ENCODE assay signal across 1 cellular context in the genomic region with DNA sequence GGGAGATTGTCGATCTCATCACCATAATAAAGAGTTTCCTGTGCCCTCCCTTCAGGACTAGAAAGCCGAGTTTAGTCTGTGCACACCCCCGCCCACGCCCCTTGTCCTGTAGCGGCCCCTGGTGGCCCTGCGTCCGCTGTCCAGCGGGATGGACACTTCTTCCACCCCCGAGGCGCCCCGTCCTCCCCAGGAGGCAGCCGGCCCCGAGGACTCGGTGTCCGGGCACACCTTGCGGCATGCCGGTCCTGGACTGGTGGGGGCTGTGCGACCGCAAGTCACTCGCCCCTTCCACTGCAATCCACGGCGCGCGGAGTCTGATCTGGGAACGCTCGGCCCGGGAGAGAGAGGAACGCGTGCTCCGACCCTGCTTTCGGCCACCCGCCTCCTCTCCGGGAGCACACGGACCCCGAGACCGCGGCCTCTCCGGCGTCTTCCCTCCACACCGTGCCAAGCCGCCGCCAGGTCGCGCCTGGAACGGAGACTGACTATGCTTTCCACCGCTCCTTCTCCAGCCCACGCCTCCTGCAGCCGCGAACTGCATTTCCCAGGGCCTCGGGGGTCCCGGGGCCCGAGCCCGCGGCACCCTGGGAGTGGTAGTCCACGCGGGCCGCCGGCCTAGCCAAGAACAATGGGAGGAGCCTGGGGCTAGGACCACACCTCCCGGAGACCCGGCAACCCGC.
TF ChIP-seq lines count a peak whose summit lies in the region.

No MANE protein-coding gene starts in this region.

TF ChIP-seq in K562, 482 proteins besides CTCF, POLR2A, EP300 and RAD21 (continued from another document and continues in another):
- TF ChIP-seq, protein P1, sequence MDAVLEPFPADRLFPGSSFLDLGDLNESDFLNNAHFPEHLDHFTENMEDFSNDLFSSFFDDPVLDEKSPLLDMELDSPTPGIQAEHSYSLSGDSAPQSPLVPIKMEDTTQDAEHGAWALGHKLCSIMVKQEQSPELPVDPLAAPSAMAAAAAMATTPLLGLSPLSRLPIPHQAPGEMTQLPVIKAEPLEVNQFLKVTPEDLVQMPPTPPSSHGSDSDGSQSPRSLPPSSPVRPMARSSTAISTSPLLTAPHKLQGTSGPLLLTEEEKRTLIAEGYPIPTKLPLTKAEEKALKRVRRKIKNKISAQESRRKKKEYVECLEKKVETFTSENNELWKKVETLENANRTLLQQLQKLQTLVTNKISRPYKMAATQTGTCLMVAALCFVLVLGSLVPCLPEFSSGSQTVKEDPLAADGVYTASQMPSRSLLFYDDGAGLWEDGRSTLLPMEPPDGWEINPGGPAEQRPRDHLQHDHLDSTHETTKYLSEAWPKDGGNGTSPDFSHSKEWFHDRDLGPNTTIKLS (IDR thresholded peaks at IDR 0.05; ENCODE audit: borderline replicate concordance, low read depth): peak; percentile 95
- TF ChIP-seq MTA2 (IDR thresholded peaks at IDR 0.05; ENCODE audit: low read depth) (no peak), NBN (IDR thresholded peaks at IDR 0.05; ENCODE audit: low read depth) (0 out of 2 replicates have a peak, but pooled peaks have one; percentile 25), ZBTB17 (CRISPR knock-in tag; IDR thresholded peaks at IDR 0.05) (peak; percentile 2; the same call in 1 of the 2 replicates), MAFF (IDR thresholded peaks at IDR 0.05; ENCODE audit: low read length) (no peak), HNRNPUL1 (IDR thresholded peaks at IDR 0.05; ENCODE audit: low read length) (no peak), TCF7 (IDR thresholded peaks at IDR 0.05; ENCODE audit: borderline replicate concordance) (peak; percentile 13; the same call in 1 of the 2 replicates), L3MBTL2 (IDR thresholded peaks at IDR 0.05) (peak; percentile 23), FIP1L1 (IDR thresholded peaks at IDR 0.05; ENCODE audit: low read depth, low read length, poor library complexity, severe bottlenecking) (peak; percentile 54), SOX6 (IDR thresholded peaks at IDR 0.05) (peak; percentile 85), CBFA2T3 (IDR thresholded peaks at IDR 0.05) (no peak), KLF1 (tag; IDR thresholded peaks at IDR 0.05) (peak; percentile 17; the same call in 1 of the 2 replicates), PCBP1 (IDR thresholded peaks at IDR 0.05; ENCODE audit: low read depth, low read length, poor library complexity, severe bottlenecking) (peak; percentile 24), ZNF668 (CRISPR knock-in tag; IDR thresholded peaks at IDR 0.05) (peak; percentile 54; the same call in 1 of the 2 replicates), BCOR (IDR thresholded peaks at IDR 0.05) (0 out of 2 replicates have a peak, but pooled peaks have one; percentile 55), YY1 (IDR thresholded peaks at IDR 0.05; ENCODE audit: borderline replicate concordance in 1 of 3, control insufficient read depth in 1 of 3, extremely low read depth in 1 of 3, insufficient read depth in 3 of 3, insufficient read length in 1 of 3, insufficient replicate concordance in 2 of 3, low read depth in 1 of 3, low read length in 2 of 3) (peak in 2 of 3 experiments; percentile 59 to 63), ZNF347 (CRISPR knock-in tag; IDR thresholded peaks at IDR 0.05; ENCODE audit: low read depth) (no peak), ZNF644 (tag; IDR thresholded peaks at IDR 0.05; ENCODE audit: low read depth) (peak; percentile 93), ZNF384 (IDR thresholded peaks at IDR 0.05; ENCODE audit: low read depth, low read length) (no peak), KDM5B (IDR thresholded peaks at IDR 0.05; ENCODE audit: insufficient replicate concordance, low read depth, low read length) (peak; percentile 56), FOXJ2 (tag; IDR thresholded peaks at IDR 0.05) (peak; percentile 77)
- TF ChIP-seq, protein P2, sequence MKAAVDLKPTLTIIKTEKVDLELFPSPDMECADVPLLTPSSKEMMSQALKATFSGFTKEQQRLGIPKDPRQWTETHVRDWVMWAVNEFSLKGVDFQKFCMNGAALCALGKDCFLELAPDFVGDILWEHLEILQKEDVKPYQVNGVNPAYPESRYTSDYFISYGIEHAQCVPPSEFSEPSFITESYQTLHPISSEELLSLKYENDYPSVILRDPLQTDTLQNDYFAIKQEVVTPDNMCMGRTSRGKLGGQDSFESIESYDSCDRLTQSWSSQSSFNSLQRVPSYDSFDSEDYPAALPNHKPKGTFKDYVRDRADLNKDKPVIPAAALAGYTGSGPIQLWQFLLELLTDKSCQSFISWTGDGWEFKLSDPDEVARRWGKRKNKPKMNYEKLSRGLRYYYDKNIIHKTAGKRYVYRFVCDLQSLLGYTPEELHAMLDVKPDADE (conservative IDR thresholded peaks at IDR 0.05; ENCODE audit: control insufficient read depth, low read depth, low read length): peak; percentile 99
- TF ChIP-seq, protein P3, sequence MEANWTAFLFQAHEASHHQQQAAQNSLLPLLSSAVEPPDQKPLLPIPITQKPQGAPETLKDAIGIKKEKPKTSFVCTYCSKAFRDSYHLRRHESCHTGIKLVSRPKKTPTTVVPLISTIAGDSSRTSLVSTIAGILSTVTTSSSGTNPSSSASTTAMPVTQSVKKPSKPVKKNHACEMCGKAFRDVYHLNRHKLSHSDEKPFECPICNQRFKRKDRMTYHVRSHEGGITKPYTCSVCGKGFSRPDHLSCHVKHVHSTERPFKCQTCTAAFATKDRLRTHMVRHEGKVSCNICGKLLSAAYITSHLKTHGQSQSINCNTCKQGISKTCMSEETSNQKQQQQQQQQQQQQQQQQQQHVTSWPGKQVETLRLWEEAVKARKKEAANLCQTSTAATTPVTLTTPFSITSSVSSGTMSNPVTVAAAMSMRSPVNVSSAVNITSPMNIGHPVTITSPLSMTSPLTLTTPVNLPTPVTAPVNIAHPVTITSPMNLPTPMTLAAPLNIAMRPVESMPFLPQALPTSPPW (CRISPR knock-in tag; IDR thresholded peaks at IDR 0.05): no peak
- TF ChIP-seq, protein P4, sequence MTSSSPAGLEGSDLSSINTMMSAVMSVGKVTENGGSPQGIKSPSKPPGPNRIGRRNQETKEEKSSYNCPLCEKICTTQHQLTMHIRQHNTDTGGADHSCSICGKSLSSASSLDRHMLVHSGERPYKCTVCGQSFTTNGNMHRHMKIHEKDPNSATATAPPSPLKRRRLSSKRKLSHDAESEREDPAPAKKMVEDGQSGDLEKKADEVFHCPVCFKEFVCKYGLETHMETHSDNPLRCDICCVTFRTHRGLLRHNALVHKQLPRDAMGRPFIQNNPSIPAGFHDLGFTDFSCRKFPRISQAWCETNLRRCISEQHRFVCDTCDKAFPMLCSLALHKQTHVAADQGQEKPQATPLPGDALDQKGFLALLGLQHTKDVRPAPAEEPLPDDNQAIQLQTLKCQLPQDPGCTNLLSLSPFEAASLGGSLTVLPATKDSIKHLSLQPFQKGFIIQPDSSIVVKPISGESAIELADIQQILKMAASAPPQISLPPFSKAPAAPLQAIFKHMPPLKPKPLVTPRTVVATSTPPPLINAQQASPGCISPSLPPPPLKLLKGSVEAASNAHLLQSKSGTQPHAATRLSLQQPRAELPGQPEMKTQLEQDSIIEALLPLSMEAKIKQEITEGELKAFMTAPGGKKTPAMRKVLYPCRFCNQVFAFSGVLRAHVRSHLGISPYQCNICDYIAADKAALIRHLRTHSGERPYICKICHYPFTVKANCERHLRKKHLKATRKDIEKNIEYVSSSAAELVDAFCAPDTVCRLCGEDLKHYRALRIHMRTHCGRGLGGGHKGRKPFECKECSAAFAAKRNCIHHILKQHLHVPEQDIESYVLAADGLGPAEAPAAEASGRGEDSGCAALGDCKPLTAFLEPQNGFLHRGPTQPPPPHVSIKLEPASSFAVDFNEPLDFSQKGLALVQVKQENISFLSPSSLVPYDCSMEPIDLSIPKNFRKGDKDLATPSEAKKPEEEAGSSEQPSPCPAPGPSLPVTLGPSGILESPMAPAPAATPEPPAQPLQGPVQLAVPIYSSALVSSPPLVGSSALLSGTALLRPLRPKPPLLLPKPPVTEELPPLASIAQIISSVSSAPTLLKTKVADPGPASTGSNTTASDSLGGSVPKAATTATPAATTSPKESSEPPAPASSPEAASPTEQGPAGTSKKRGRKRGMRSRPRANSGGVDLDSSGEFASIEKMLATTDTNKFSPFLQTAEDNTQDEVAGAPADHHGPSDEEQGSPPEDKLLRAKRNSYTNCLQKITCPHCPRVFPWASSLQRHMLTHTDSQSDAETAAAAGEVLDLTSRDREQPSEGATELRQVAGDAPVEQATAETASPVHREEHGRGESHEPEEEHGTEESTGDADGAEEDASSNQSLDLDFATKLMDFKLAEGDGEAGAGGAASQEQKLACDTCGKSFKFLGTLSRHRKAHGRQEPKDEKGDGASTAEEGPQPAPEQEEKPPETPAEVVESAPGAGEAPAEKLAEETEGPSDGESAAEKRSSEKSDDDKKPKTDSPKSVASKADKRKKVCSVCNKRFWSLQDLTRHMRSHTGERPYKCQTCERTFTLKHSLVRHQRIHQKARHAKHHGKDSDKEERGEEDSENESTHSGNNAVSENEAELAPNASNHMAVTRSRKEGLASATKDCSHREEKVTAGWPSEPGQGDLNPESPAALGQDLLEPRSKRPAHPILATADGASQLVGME (CRISPR knock-in tag; IDR thresholded peaks at IDR 0.05): 0 out of 2 replicates have a peak, but pooled peaks have one; percentile 62
- TF ChIP-seq, protein P5, sequence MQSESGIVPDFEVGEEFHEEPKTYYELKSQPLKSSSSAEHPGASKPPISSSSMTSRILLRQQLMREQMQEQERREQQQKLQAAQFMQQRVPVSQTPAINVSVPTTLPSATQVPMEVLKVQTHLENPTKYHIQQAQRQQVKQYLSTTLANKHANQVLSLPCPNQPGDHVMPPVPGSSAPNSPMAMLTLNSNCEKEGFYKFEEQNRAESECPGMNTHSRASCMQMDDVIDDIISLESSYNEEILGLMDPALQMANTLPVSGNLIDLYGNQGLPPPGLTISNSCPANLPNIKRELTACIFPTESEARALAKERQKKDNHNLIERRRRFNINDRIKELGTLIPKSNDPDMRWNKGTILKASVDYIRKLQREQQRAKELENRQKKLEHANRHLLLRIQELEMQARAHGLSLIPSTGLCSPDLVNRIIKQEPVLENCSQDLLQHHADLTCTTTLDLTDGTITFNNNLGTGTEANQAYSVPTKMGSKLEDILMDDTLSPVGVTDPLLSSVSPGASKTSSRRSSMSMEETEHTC (IDR thresholded peaks at IDR 0.05): no peak
- TF ChIP-seq, protein P6, sequence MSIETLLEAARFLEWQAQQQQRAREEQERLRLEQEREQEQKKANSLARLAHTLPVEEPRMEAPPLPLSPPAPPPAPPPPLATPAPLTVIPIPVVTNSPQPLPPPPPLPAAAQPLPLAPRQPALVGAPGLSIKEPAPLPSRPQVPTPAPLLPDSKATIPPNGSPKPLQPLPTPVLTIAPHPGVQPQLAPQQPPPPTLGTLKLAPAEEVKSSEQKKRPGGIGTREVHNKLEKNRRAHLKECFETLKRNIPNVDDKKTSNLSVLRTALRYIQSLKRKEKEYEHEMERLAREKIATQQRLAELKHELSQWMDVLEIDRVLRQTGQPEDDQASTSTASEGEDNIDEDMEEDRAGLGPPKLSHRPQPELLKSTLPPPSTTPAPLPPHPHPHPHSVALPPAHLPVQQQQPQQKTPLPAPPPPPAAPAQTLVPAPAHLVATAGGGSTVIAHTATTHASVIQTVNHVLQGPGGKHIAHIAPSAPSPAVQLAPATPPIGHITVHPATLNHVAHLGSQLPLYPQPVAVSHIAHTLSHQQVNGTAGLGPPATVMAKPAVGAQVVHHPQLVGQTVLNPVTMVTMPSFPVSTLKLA (conservative IDR thresholded peaks at IDR 0.05): peak; percentile 80 to 88
- TF ChIP-seq, protein P7, sequence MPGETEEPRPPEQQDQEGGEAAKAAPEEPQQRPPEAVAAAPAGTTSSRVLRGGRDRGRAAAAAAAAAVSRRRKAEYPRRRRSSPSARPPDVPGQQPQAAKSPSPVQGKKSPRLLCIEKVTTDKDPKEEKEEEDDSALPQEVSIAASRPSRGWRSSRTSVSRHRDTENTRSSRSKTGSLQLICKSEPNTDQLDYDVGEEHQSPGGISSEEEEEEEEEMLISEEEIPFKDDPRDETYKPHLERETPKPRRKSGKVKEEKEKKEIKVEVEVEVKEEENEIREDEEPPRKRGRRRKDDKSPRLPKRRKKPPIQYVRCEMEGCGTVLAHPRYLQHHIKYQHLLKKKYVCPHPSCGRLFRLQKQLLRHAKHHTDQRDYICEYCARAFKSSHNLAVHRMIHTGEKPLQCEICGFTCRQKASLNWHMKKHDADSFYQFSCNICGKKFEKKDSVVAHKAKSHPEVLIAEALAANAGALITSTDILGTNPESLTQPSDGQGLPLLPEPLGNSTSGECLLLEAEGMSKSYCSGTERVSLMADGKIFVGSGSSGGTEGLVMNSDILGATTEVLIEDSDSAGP (CRISPR knock-in tag; IDR thresholded peaks at IDR 0.05): peak; percentile 23; the same call in 1 of the 2 replicates
- TF ChIP-seq, protein P8, sequence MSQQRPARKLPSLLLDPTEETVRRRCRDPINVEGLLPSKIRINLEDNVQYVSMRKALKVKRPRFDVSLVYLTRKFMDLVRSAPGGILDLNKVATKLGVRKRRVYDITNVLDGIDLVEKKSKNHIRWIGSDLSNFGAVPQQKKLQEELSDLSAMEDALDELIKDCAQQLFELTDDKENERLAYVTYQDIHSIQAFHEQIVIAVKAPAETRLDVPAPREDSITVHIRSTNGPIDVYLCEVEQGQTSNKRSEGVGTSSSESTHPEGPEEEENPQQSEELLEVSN (IDR thresholded peaks at IDR 0.05; ENCODE audit: borderline replicate concordance in 1 of 2, extremely low read depth in 1 of 2, insufficient read depth in 1 of 2, insufficient read length in 1 of 2, low read depth in 1 of 2, low read length in 1 of 2, poor library complexity in 1 of 2, severe bottlenecking in 1 of 2): peak in 1 of 2 experiments; percentile 3
- TF ChIP-seq, protein P9, sequence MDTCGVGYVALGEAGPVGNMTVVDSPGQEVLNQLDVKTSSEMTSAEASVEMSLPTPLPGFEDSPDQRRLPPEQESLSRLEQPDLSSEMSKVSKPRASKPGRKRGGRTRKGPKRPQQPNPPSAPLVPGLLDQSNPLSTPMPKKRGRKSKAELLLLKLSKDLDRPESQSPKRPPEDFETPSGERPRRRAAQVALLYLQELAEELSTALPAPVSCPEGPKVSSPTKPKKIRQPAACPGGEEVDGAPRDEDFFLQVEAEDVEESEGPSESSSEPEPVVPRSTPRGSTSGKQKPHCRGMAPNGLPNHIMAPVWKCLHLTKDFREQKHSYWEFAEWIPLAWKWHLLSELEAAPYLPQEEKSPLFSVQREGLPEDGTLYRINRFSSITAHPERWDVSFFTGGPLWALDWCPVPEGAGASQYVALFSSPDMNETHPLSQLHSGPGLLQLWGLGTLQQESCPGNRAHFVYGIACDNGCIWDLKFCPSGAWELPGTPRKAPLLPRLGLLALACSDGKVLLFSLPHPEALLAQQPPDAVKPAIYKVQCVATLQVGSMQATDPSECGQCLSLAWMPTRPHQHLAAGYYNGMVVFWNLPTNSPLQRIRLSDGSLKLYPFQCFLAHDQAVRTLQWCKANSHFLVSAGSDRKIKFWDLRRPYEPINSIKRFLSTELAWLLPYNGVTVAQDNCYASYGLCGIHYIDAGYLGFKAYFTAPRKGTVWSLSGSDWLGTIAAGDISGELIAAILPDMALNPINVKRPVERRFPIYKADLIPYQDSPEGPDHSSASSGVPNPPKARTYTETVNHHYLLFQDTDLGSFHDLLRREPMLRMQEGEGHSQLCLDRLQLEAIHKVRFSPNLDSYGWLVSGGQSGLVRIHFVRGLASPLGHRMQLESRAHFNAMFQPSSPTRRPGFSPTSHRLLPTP (IDR thresholded peaks at IDR 0.05; ENCODE audit: borderline replicate concordance, extremely low read depth, insufficient read length): no peak
